Comparison of ENCODE assay signal across 25 cellular contexts in genomic region chr3:140010391-140010790, GRCh38.
A peak's percentile ranks its signal among the peaks of the same experiment; 100 is the strongest.
DNase-seq lines count a peak whose midpoint lies in the region; FAIRE-seq and TF ChIP-seq lines count a peak whose summit lies in the region.
"Had no signal": no experiment of that assay in that cellular context is flagged by ENCODE, and none has a peak within 500 bp of the region (broad histone marks: within the 10 kb centered on the region; RNA-seq: fewer than 3 reads in every experiment).

No MANE protein-coding gene starts in this region.

- WGBS in esophagus muscularis mucosa, result 45% methylated on average over 2 of the region's 2 CpGs
- WGBS in mesenchymal stem cell, result 38% methylated on average over 2 of the region's 2 CpGs

- H2BK120ac ChIP-seq in mesenchymal stem cell (ENCODE audit: low read depth, low read length), result no peak overlapping the region

- intact Hi-C loops in esophagus muscularis mucosa (cut with DNase I), result no loop called here

- no peak overlapping the region for H3K9ac ChIP-seq in mesenchymal stem cell (ENCODE audit: low read length)
- H3K9ac ChIP-seq: BLaER1 had no signal

- no peak overlapping the region for H4K91ac ChIP-seq in mesenchymal stem cell (ENCODE audit: low read length)

- H3K9me3 ChIP-seq in esophagus muscularis mucosa, result no peaks in the 10 kb centered on the region
- no peaks in the 10 kb centered on the region for H3K9me3 ChIP-seq in mesenchymal stem cell (ENCODE audit: control insufficient read depth, low read length)
- H3K9me3 ChIP-seq: A549, BE2C, BLaER1 had no signal

- no peak overlapping the region for H2AK5ac ChIP-seq in mesenchymal stem cell (ENCODE audit: low read length, severe bottlenecking)

- DNase-seq in NCI-H69 (lab: John Stamatoyannopoulos, UW) (peak; percentile 9), bronchial epithelial cell (ENCODE audit: low read depth) (no peak), esophagus muscularis mucosa (ENCODE audit: extremely low spot score) (peak; percentile 66), T-helper 1 cell (no peak), mesenchymal stem cell (no peak), Ammon's horn (ENCODE audit: low spot score) (no peak)
- DNase-seq: AML-193; BE2C; C1 segment of cervical spinal cord; CD4-positive, alpha-beta memory T cell; CD4-positive, CD25-positive, alpha-beta regulatory T cell; CD8-positive, alpha-beta memory T cell; DMS 273 treated with DMSO at 0.1 percent for 48 hours; DMS153; DMS53; DMS79; DND-41; EL; GDM1 had no signal

- H4K8ac ChIP-seq in mesenchymal stem cell (ENCODE audit: low read length), result no peak overlapping the region

- no peak for TF ChIP-seq EP300 in esophagus muscularis mucosa (IDR thresholded peaks at IDR 0.05)

- H3K27ac ChIP-seq in esophagus muscularis mucosa (replicated peaks in 1 of 4), result no peak overlapping the region
- H3K27ac ChIP-seq in mesenchymal stem cell (ENCODE audit: low read length, poor library complexity, severe bottlenecking), result no peak overlapping the region
- H3K27ac ChIP-seq: A549, BLaER1 had no signal

- no peak overlapping the region for H2BK12ac ChIP-seq in mesenchymal stem cell (ENCODE audit: low read length in 2 of 2)

- no peak overlapping the region for H3K4me3 ChIP-seq in bronchial epithelial cell (ENCODE audit: low read depth, low read length)
- H3K4me3 ChIP-seq in esophagus muscularis mucosa, result no peak overlapping the region
- no peak overlapping the region for H3K4me3 ChIP-seq in mesenchymal stem cell (ENCODE audit: insufficient read depth in 1 of 2, low read depth in 1 of 2, low read length in 2 of 2)
- H3K4me3 ChIP-seq: A549, BLaER1, GM12878 had no signal

- H3K36me3 ChIP-seq in bronchial epithelial cell (ENCODE audit: control insufficient read depth, insufficient read depth, low read length) (no peaks in the 10 kb centered on the region), esophagus muscularis mucosa (no peaks in the 10 kb centered on the region), mesenchymal stem cell (ENCODE audit: control insufficient read depth in 1 of 2, insufficient read depth in 2 of 2, low read depth in 1 of 2, low read length in 2 of 2) (peaks cover 0 to 5% of the 10 kb centered on the region in 2 experiments)
- H3K36me3 ChIP-seq: BE2C, BLaER1 had no signal

- H2BK5ac ChIP-seq in mesenchymal stem cell (ENCODE audit: low read depth, low read length, poor library complexity, severe bottlenecking), result no peak overlapping the region

- no peak for TF ChIP-seq POLR2A in esophagus muscularis mucosa (IDR thresholded peaks at IDR 0.05; ENCODE audit: low read depth)

- no peak overlapping the region for H3K18ac ChIP-seq in mesenchymal stem cell (ENCODE audit: low read depth in 1 of 2, low read length in 2 of 2)

- H3K79me1 ChIP-seq in mesenchymal stem cell (replicated peaks; ENCODE audit: low read length, poor library complexity, severe bottlenecking), result peaks cover 2% of the 10 kb centered on the region

- no peak overlapping the region for H3K23ac ChIP-seq in mesenchymal stem cell (ENCODE audit: low read length in 2 of 2)

- no peak overlapping the region for H3K14ac ChIP-seq in mesenchymal stem cell (ENCODE audit: low read length in 2 of 2)

- TF ChIP-seq CTCF in bronchial epithelial cell (IDR thresholded peaks at IDR 0.05; ENCODE audit: insufficient read depth, low read length, severe bottlenecking) (no peak), esophagus muscularis mucosa (IDR thresholded peaks at IDR 0.05) (no peak)

- peak; percentile 52 for FAIRE-seq in bronchial epithelial cell (lab: Jason Lieb, UNC)
- FAIRE-seq: A549, GM12878, GM12892, GM18507, GM19239 had no signal

- no peak overlapping the region for H2BK15ac ChIP-seq in mesenchymal stem cell (ENCODE audit: low read depth, poor library complexity, severe bottlenecking)

- peaks cover 0 to 4% (median 0%) of the 10 kb centered on the region in 4 donors for H3K4me1 ChIP-seq in esophagus muscularis mucosa
- H3K4me1 ChIP-seq in mesenchymal stem cell (ENCODE audit: control insufficient read depth, insufficient read depth, low read depth, low read length), result no peaks in the 10 kb centered on the region
- H3K4me1 ChIP-seq: A549, BLaER1 had no signal

- no peak overlapping the region for H2AFZ ChIP-seq in mesenchymal stem cell (ENCODE audit: low read depth, low read length)

- H3K27me3 ChIP-seq in bronchial epithelial cell (ENCODE audit: control insufficient read depth, insufficient read depth, low read length) (no peaks in the 10 kb centered on the region), esophagus muscularis mucosa (no peaks in the 10 kb centered on the region), mesenchymal stem cell (ENCODE audit: control insufficient read depth in 1 of 2, insufficient read depth in 1 of 2, low read length in 2 of 2) (no peaks in the 10 kb centered on the region)
- H3K27me3 ChIP-seq: BE2C, BLaER1 had no signal

- no peak overlapping the region for H3K4ac ChIP-seq in mesenchymal stem cell (ENCODE audit: low read depth in 1 of 2, low read length in 2 of 2)

- no peak overlapping the region for H3K4me2 ChIP-seq in mesenchymal stem cell (ENCODE audit: low read length, poor library complexity, severe bottlenecking)
- H3K4me2 ChIP-seq: A549, BLaER1 had no signal

Comparison
In these comparisons a context has a peak if more than half of its experiments do, and no peak if none do; other contexts are left out.
1. DNase-seq: peak in NCI-H69 (single experiment) and esophagus muscularis mucosa (single experiment); none in bronchial epithelial cell (single experiment), T-helper 1 cell (0 of 5), mesenchymal stem cell (single experiment) and Ammon's horn (single experiment).